1 cellular context compared by ENCODE assay signal in the genomic region with DNA sequence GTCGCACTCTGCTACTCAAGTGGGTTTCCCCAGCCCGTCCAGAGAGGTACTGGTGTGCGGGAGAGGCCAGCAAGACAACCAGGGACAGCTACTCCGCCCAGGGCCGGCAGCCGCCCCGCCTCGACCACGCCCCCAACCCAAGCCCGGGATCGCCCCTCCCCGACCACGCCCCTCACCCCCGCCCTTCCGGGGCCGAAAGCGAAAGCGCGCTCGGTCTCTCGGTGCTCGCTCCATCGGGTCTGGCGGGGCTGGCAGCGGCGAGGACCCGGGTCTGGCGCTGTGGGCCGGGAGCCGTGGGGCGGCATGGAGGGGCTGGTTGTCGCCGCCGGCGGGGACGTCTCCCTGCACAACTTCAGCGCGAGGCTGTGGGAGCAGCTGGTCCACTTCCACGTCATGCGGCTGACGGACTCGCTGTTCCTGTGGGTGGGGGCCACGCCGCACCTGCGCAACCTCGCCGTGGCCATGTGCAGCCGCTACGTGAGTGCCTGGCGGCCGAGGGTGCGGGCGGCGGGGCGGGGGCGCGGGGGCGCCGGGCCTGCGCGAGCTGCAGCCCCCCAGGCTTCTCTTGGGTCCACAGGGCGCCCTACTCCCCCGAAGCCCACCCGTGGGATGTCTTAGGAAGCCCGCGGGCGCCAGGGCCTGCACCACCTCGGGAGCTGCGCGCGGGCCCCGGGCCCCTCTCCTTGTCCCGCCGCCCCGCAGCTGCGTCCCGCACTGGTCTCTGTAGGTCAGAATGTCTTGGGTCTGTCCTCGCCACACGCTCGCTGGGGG.
TF ChIP-seq lines count a peak whose summit lies in the region.

PSMG4 (plus strand) TSS at position 228 of the 771 bp plus-strand sequence; CDS start at position 304, 76 bp downstream.

TF ChIP-seq in WTC11, 78 proteins besides CTCF, POLR2A, EP300 and RAD21 (continued from another document):
- TF ChIP-seq ZSCAN18 (CRISPR knock-in tag; IDR thresholded peaks at IDR 0.05): no peak
- TF ChIP-seq, protein P1, sequence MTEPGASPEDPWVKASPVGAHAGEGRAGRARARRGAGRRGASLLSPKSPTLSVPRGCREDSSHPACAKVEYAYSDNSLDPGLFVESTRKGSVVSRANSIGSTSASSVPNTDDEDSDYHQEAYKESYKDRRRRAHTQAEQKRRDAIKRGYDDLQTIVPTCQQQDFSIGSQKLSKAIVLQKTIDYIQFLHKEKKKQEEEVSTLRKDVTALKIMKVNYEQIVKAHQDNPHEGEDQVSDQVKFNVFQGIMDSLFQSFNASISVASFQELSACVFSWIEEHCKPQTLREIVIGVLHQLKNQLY (CRISPR knock-in tag; IDR thresholded peaks at IDR 0.05): no peak
